In genomic region chr1:199931666-199932377, GRCh38 we compare ENCODE assay signal across 10 cellular contexts.
DNase-seq lines count a peak whose midpoint lies in the region; TF ChIP-seq lines count a peak whose summit lies in the region.
"Had no signal": no experiment of that assay in that cellular context is flagged by ENCODE, and none has a peak within 500 bp of the region (broad histone marks: within the 10 kb centered on the region; RNA-seq: fewer than 3 reads in every experiment).

No MANE protein-coding gene starts in this region.

- no peaks in the 10 kb centered on the region for H3K9me2 ChIP-seq in OCI-LY7 (ENCODE audit: insufficient read depth, low read length)

- CTCF ChIA-PET in OCI-LY7 (lab: Charles Lee; ENCODE audit: unreplicated experiment): no interaction called here

- H3K27ac ChIP-seq in OCI-LY7 (ENCODE audit: low read depth, low read length, poor library complexity, severe bottlenecking) (no peak overlapping the region), coronary artery (no peak overlapping the region), WERI-Rb-1 (no peak overlapping the region)
- H3K27ac ChIP-seq: epithelial cell of prostate, KMS-11 had no signal

- H3K9me3 ChIP-seq in OCI-LY7 (ENCODE audit: low read length) (no peaks in the 10 kb centered on the region), WERI-Rb-1 (ENCODE audit: severe bottlenecking) (peaks cover 2% of the 10 kb centered on the region)

- no peaks in the 10 kb centered on the region for H3K27me3 ChIP-seq in WERI-Rb-1 (ENCODE audit: insufficient read depth, low read depth, severe bottlenecking)

- H3K4me1 ChIP-seq in OCI-LY7 (ENCODE audit: insufficient read depth, low read length, poor library complexity, severe bottlenecking): no peaks in the 10 kb centered on the region

- no TSS peak for BruUV-seq in OCI-LY7 (replicated peaks; lab: Mats Ljungman, UMichigan)

- POLR2A ChIA-PET in OCI-LY7 (lab: Charles Lee): interaction anchor here (0.5 to 0.7 kb wide), 2 partner anchors 24 to 85 kb away, joined by 3 to 5 read pairs; no protein-coding TSS in a partner anchor

- H2AFZ ChIP-seq in OCI-LY7 (ENCODE audit: low read length): peak overlapping the region; percentile 86

- H3K36me3 ChIP-seq in OCI-LY7 (ENCODE audit: insufficient read depth, low read length): no peaks in the 10 kb centered on the region
- no peaks in the 10 kb centered on the region for H3K36me3 ChIP-seq in WERI-Rb-1

- H3K79me2 ChIP-seq in OCI-LY7 (ENCODE audit: insufficient read depth, low read depth, low read length): no peaks in the 10 kb centered on the region

- peak; percentile 10 for DNase-seq in stimulated activated CD4-positive, alpha-beta T cell treated with anti-CD3 and anti-CD28 coated beads, Interleukin-2, amount 100 ng/mL, for 4 hours (ENCODE audit: low read depth)
- no peak for DNase-seq in stimulated activated CD4-positive, alpha-beta T cell treated with anti-CD3 and anti-CD28 coated beads, Interleukin-15, amount 100 ng/mL, for 24 hours
- peak; percentile 10 for DNase-seq in OCI-LY7 (ENCODE audit: low spot score)
- no peak for DNase-seq in coronary artery (ENCODE audit: low spot score)
- DNase-seq in T1000 (lab: John Stamatoyannopoulos, UW): no peak
- DNase-seq in amniotic stem cell (lab: John Stamatoyannopoulos, UW): no peak
- DNase-seq in medulla oblongata (ENCODE audit: extremely low spot score): no peak
- DNase-seq in WERI-Rb-1: no peak

- no peaks in the 10 kb centered on the region for H4K20me1 ChIP-seq in OCI-LY7 (ENCODE audit: insufficient read depth, low read length)

- intact Hi-C loops in OCI-LY7 (cut with micrococcal nuclease; ENCODE audit: unreplicated experiment): no loop called here

- peak overlapping the region; percentile 44; the same call in 1 of the 2 replicates for H3K4me2 ChIP-seq in OCI-LY7 (ENCODE audit: low read length)
- H3K4me2 ChIP-seq: KMS-11 had no signal

- TF ChIP-seq CTCF in OCI-LY7 (conservative IDR thresholded peaks at IDR 0.05; ENCODE audit: low read length): no peak
- no peak for TF ChIP-seq CTCF in coronary artery (IDR thresholded peaks at IDR 0.05)
- TF ChIP-seq CTCF in WERI-Rb-1 (IDR thresholded peaks at IDR 0.05; ENCODE audit: low read depth, low read length): no peak

- H3K4me3 ChIP-seq in OCI-LY7 (ENCODE audit: low read depth, low read length, poor library complexity, severe bottlenecking) (no peak overlapping the region), coronary artery (peak overlapping the region; percentile 28), WERI-Rb-1 (ENCODE audit: low read depth, low read length) (no peak overlapping the region)

Comparison
In these comparisons a context has a peak if more than half of its experiments do, and no peak if none do; other contexts are left out.
1. DNase-seq: peak in stimulated activated CD4-positive, alpha-beta T cell treated with anti-CD3 and anti-CD28 coated beads, Interleukin-2, amount 100 ng/mL, for 4 hours (single experiment) and OCI-LY7 (single experiment); none in stimulated activated CD4-positive, alpha-beta T cell treated with anti-CD3 and anti-CD28 coated beads, Interleukin-15, amount 100 ng/mL, for 24 hours (single experiment), coronary artery (single experiment), T1000 (single experiment), amniotic stem cell (single experiment), medulla oblongata (single experiment) and WERI-Rb-1 (single experiment).